Comparison of ENCODE assay signal across 24 cellular contexts in the genomic region with DNA sequence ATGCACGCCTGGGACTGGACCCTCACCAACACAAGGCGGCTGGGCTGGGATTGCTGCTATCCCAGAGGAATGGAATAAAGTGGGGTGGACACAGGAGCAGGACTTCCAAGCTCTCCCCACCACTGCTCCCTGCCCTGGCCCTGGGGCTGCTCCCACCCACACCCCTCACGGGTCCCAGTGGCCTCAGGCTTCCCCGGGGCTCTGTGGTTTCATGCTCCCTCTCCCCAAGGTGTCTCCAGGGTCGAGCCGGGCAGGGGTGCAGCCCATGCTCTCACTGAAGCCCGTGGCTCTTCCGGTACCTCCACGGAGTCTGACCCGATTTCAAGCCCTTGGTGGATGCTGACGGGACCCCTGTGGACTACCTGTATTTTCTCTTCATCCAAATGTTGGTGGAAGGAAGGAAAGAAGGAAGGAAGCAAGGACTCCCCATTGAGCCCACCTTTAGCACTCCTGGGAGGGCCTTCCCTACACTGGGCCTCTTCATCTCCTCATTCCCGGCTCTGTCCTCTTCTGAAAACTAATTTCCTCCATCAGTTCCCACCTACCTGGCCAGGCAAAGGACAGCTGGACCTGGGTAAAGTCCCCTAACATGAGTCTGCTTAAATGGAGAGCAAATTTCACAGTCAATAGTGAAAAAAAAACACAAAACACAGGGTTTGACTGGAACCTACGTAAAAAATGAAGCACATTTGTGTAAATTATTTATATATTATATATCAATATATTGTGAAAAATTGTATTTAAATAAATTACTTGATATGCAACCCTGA.
"Had no signal": no experiment of that assay in that cellular context is flagged by ENCODE, and none has a peak within 500 bp of the region (broad histone marks: within the 10 kb centered on the region; RNA-seq: fewer than 3 reads in every experiment).

No MANE protein-coding gene starts in this region.

- H3K36me3 ChIP-seq: esophagus squamous epithelium, left ventricle myocardium inferior, neural progenitor cell, WERI-Rb-1 had no signal

- DNase-seq: activated CD4-positive, alpha-beta T cell treated with anti-CD3 and anti-CD28 coated beads for 48 hours; activated CD4-positive, alpha-beta T cell treated with anti-CD3 and anti-CD28 coated beads, Interleukin-2, amount 50 U/mL, for 48 hours; activated effector memory CD4-positive, alpha-beta T cell treated with Interleukin-2 at 50 U/mL for 16 hours; activated naive CD4-positive, alpha-beta T cell treated with Interleukin-2 at 50 U/mL for 16 hours; anterior cingulate cortex; esophagus squamous epithelium; foreskin melanocyte; left ventricle myocardium inferior; midbrain; naive thymus-derived CD8-positive, alpha-beta T cell; small intestine; stimulated activated CD4-positive, alpha-beta T cell treated with anti-CD3 and anti-CD28 coated beads, Interleukin-1b, Interleukin-23, amount 100 ng/mL, for 48 hours; stimulated activated CD4-positive, alpha-beta T cell treated with anti-CD3 and anti-CD28 coated beads, Interleukin-4, amount 100 ng/mL, for 4 hours; stimulated activated CD8-positive, alpha-beta memory T cell treated with anti-CD3 and anti-CD28 coated beads, Interleukin-4, amount 100 ng/mL, for 48 hours; stimulated activated naive CD8-positive, alpha-beta T cell treated with anti-CD3 and anti-CD28 coated beads, Interleukin-15, amount 100 ng/mL, for 72 hours; substantia nigra; T-helper 17 cell; T1000; WERI-Rb-1 had no signal

- ATAC-seq: activated CD4-positive, CD25-positive, alpha-beta regulatory T cell treated with anti-CD3 and anti-CD28 coated beads, Interleukin-2, amount 50 U/mL, for 24 hours; naive thymus-derived CD8-positive, alpha-beta T cell; sciatic nerve; stimulated activated memory B cell treated with anti-CD40 and anti-IgM and Interleukin-4, amounts not matched to agents 10 μg/mL and 1 μg/mL and 100 μg/mL, for 72 hours; stimulated activated naive CD8-positive, alpha-beta T cell treated with anti-CD3 and anti-CD28 coated beads, Interleukin-15, amount 100 ng/mL, for 72 hours; T-helper 17 cell had no signal

- H3K27ac ChIP-seq: esophagus squamous epithelium, left ventricle myocardium inferior, neural progenitor cell, WERI-Rb-1 had no signal

- FAIRE-seq: bronchial epithelial cell, small intestine had no signal

- H3K27me3 ChIP-seq: neural progenitor cell had no signal

- H3K9ac ChIP-seq: neural progenitor cell had no signal

- H3K9me3 ChIP-seq: esophagus squamous epithelium had no signal

- H3K4me2 ChIP-seq: neural progenitor cell had no signal

- H3K4me3 ChIP-seq: esophagus squamous epithelium, left ventricle myocardium inferior, neural progenitor cell had no signal
